ENCODE assay signal across 8 cellular contexts in genomic region chr7:1459512-1459892, GRCh38. TPM values are rescaled to one million over a fixed set of nuclear protein-coding genes. Genes with fewer than 3 reads are reported as not detected.
DNase-seq lines count a peak whose midpoint lies in the region; ATAC-seq and TF ChIP-seq lines count a peak whose summit lies in the region.

No MANE protein-coding gene starts in this region.

- H3K4me2 ChIP-seq in GM23248 (ENCODE audit: unreplicated experiment) = no peak overlapping the region
- H3K4me2 ChIP-seq in KMS-11 = no peak overlapping the region

- peak; percentile 91 to 97 (median 93) for ATAC-seq in natural killer cell
- ATAC-seq in stimulated activated memory B cell treated with anti-CD40 and anti-IgM and Interleukin-4, amounts not matched to agents 10 μg/mL and 1 μg/mL and 100 μg/mL, for 72 hours = peak; percentile 96

- peak overlapping the region; percentile 83 for H3K27ac ChIP-seq in GM23248
- H3K27ac ChIP-seq in KMS-11 = no peak overlapping the region

- no peaks in the 10 kb centered on the region for H3K9me3 ChIP-seq in GM23248 (ENCODE audit: low read depth)

- in situ Hi-C loops in GM23248 (cut with MboI) = no loop called here

- peaks cover 6 to 26% of the 10 kb centered on the region in 2 donors for H3K4me1 Mint-ChIP-seq in natural killer cell
- H3K4me1 Mint-ChIP-seq in stimulated activated memory B cell treated with anti-CD40 and anti-IgM and Interleukin-4, amounts not matched to agents 10 μg/mL and 1 μg/mL and 100 μg/mL, for 72 hours = peaks cover 23% of the 10 kb centered on the region

- H3K9ac ChIP-seq in GM23248 (peak overlapping the region; percentile 87), KMS-11 (no peak overlapping the region)

- H3K9me3 Mint-ChIP-seq in natural killer cell = no peaks in the 10 kb centered on the region
- no peaks in the 10 kb centered on the region for H3K9me3 Mint-ChIP-seq in stimulated activated memory B cell treated with anti-CD40 and anti-IgM and Interleukin-4, amounts not matched to agents 10 μg/mL and 1 μg/mL and 100 μg/mL, for 72 hours

- H2AFZ ChIP-seq in GM23248 = no peak overlapping the region
- peak overlapping the region; percentile 90; the same call in 1 of the 2 replicates for H2AFZ ChIP-seq in KMS-11 (ENCODE audit: low read depth)

- H4K20me1 ChIP-seq in GM23248 (ENCODE audit: insufficient read depth) (no peaks in the 10 kb centered on the region), KMS-11 (ENCODE audit: insufficient read depth) (no peaks in the 10 kb centered on the region)

- H3K9me2 ChIP-seq in GM23248 (ENCODE audit: insufficient read depth) = no peaks in the 10 kb centered on the region

- no peaks in the 10 kb centered on the region for H3K27me3 ChIP-seq in GM23248 (replicated peaks; ENCODE audit: insufficient read depth)
- peaks cover 40% of the 10 kb centered on the region; the same call in 1 of the 2 replicates for H3K27me3 ChIP-seq in KMS-11 (ENCODE audit: insufficient read depth, low read depth)

- H3K4me3 ChIP-seq in GM23248 (peak overlapping the region; percentile 90), KMS-11 (IDR thresholded peaks at IDR 0.05; ENCODE audit: insufficient read depth, low read depth, low read length) (no peak overlapping the region), fibroblast of mammary gland (ENCODE audit: control insufficient read depth, low read depth, low read length) (no peak overlapping the region)

- peak overlapping the region; percentile 81 for H3K4me3 Mint-ChIP-seq in natural killer cell
- peak overlapping the region; percentile 82 for H3K4me3 Mint-ChIP-seq in stimulated activated memory B cell treated with anti-CD40 and anti-IgM and Interleukin-4, amounts not matched to agents 10 μg/mL and 1 μg/mL and 100 μg/mL, for 72 hours

- DNase-seq in DMS53 (lab: John Stamatoyannopoulos, UW) (peak; percentile 99), GM23248 (peak; percentile 100), RKO (ENCODE audit: low spot score) (peak; percentile 96), fibroblast of mammary gland (ENCODE audit: low read depth) (peak; percentile 96), natural killer cell (peak; percentile 96)
- DNase-seq in activated T-helper 1 cell treated with anti-CD3 and anti-CD28 coated beads, Interleukin-2, amount 50 U/mL, for 16 hours (ENCODE audit: low read depth in 1 of 2, low spot score in 1 of 2) = peak; percentile 92 to 96

- H3F3A ChIP-seq in GM23248 (ENCODE audit: insufficient read depth) = peaks cover 17% of the 10 kb centered on the region

- no peaks in the 10 kb centered on the region for H3K36me3 Mint-ChIP-seq in natural killer cell
- no peaks in the 10 kb centered on the region for H3K36me3 Mint-ChIP-seq in stimulated activated memory B cell treated with anti-CD40 and anti-IgM and Interleukin-4, amounts not matched to agents 10 μg/mL and 1 μg/mL and 100 μg/mL, for 72 hours

- TF ChIP-seq CTCF in KMS-11 (conservative IDR thresholded peaks at IDR 0.05; ENCODE audit: low read depth, low read length) (no peak), fibroblast of mammary gland (conservative IDR thresholded peaks at IDR 0.05; ENCODE audit: control insufficient read depth, insufficient read depth, low read depth, low read length) (no peak), natural killer cell (IDR thresholded peaks at IDR 0.05) (no peak)

- WGBS in GM23248 (ENCODE audit: low coverage in 1 of 2, low lambda C conversion rate in 2 of 2, missing lambda C conversion rate in 2 of 2), 2 experiments = 0 to 2% methylated on average over 6 to 29 of the region's 35 CpGs

- intact Hi-C loops in natural killer cell (cut with micrococcal nuclease) = no loop called here

- H3K4me1 ChIP-seq in GM23248 (ENCODE audit: insufficient read depth) (peaks cover 21% of the 10 kb centered on the region), KMS-11 (ENCODE audit: low read depth, poor library complexity, severe bottlenecking) (peaks cover 14% of the 10 kb centered on the region)

- peaks cover 38% of the 10 kb centered on the region for H3K79me2 ChIP-seq in GM23248 (ENCODE audit: insufficient read depth)
- no peaks in the 10 kb centered on the region for H3K79me2 ChIP-seq in KMS-11 (ENCODE audit: insufficient read depth, low read depth)

- no peaks in the 10 kb centered on the region for H3K36me3 ChIP-seq in GM23248 (ENCODE audit: low read depth)
- no peaks in the 10 kb centered on the region for H3K36me3 ChIP-seq in KMS-11 (ENCODE audit: insufficient read depth)

- peak overlapping the region in 1 of 2 donors; percentile 14 for H3K27ac Mint-ChIP-seq in natural killer cell
- H3K27ac Mint-ChIP-seq in stimulated activated memory B cell treated with anti-CD40 and anti-IgM and Interleukin-4, amounts not matched to agents 10 μg/mL and 1 μg/mL and 100 μg/mL, for 72 hours = no peak overlapping the region

- no peaks in the 10 kb centered on the region for H3K27me3 Mint-ChIP-seq in natural killer cell (ENCODE audit: low read depth in 2 of 2)
- peaks cover under 1% of the 10 kb centered on the region for H3K27me3 Mint-ChIP-seq in stimulated activated memory B cell treated with anti-CD40 and anti-IgM and Interleukin-4, amounts not matched to agents 10 μg/mL and 1 μg/mL and 100 μg/mL, for 72 hours

RNA-seq across cellular contexts. Expression of gene MICALL2, which starts 0.2 kb away (rescaled TPM):
- 10.6 and 12.2 TPM in 2 replicates for total RNA-seq in GM23248 (2014; rRNA removed; shearing (Covaris generic))
- polyA plus RNA-seq in GM23248 (2016; fragmentation: Nextera tagmentation; extraction: Ambion mirVana) = 6.4 and 7.5 TPM in 2 replicates
- 1 to 10 TPM; 2.5 to 4.4 (median 2.8) TPM for total RNA-seq in natural killer cell

RNA-seq across cellular contexts. Expression of gene INTS1, which starts 44.7 kb away (rescaled TPM):
- total RNA-seq in GM23248 (2014; rRNA removed; shearing (Covaris generic)) = 44.4 and 44.7 TPM in 2 replicates
- 24.8 and 25.4 TPM in 2 replicates for polyA plus RNA-seq in GM23248 (2016; fragmentation: Nextera tagmentation; extraction: Ambion mirVana)
- 100 to 1,000 TPM in 2 of 3 donors, 10 to 100 TPM in 1; 92.7 to 115 (median 111) TPM for total RNA-seq in natural killer cell
